12 cellular contexts compared by ENCODE assay signal in genomic region chr6:122753688-122754056, GRCh38. TPM values are rescaled to one million over a fixed set of nuclear protein-coding genes. Genes with fewer than 3 reads are reported as not detected.
DNase-seq lines count a peak whose midpoint lies in the region; ATAC-seq and TF ChIP-seq lines count a peak whose summit lies in the region.
"Had no signal": no experiment of that assay in that cellular context is flagged by ENCODE, and none has a peak within 500 bp of the region (broad histone marks: within the 10 kb centered on the region; RNA-seq: fewer than 3 reads in every experiment).

No MANE protein-coding gene starts in this region.

- peaks cover 9% of the 10 kb centered on the region for H3K9me3 Mint-ChIP-seq in stimulated activated effector memory CD8-positive, alpha-beta T cell treated with anti-CD3 and anti-CD28 coated beads, Interleukin-12 subunit alpha, Interleukin-12 subunit beta, amount 100 ng/mL, for 72 hours
- H3K9me3 Mint-ChIP-seq in activated T-cell treated with anti-CD3 and anti-CD28 coated beads, Interleukin-2, amount 50 U/mL, for 4 hours: no peaks in the 10 kb centered on the region

- H3K36me3 Mint-ChIP-seq in stimulated activated effector memory CD8-positive, alpha-beta T cell treated with anti-CD3 and anti-CD28 coated beads, Interleukin-12 subunit alpha, Interleukin-12 subunit beta, amount 100 ng/mL, for 72 hours: no peaks in the 10 kb centered on the region
- H3K36me3 Mint-ChIP-seq in activated T-cell treated with anti-CD3 and anti-CD28 coated beads, Interleukin-2, amount 50 U/mL, for 4 hours (ENCODE audit: insufficient read depth): no peaks in the 10 kb centered on the region

- H3K9ac ChIP-seq in adipocyte (ENCODE audit: low read length): peak overlapping the region; percentile 29

- H3K4me1 ChIP-seq in A673 (ENCODE audit: insufficient read depth, low read length, poor library complexity, severe bottlenecking) (peaks cover 18% of the 10 kb centered on the region), adipocyte (ENCODE audit: control insufficient read depth, insufficient read depth, low read length) (no peaks in the 10 kb centered on the region), lower lobe of right lung (peaks cover 7% of the 10 kb centered on the region)

- no peaks in the 10 kb centered on the region for H3K27me3 Mint-ChIP-seq in activated T-cell treated with anti-CD3 and anti-CD28 coated beads, Interleukin-2, amount 50 U/mL, for 4 hours (ENCODE audit: low read depth)

- no peaks in the 10 kb centered on the region for H3K36me3 ChIP-seq in A673 (ENCODE audit: insufficient read depth, low read length, poor library complexity, severe bottlenecking)
- H3K36me3 ChIP-seq in adipocyte (ENCODE audit: control insufficient read depth, insufficient read depth, low read length, severe bottlenecking): no peaks in the 10 kb centered on the region
- H3K36me3 ChIP-seq in lower lobe of right lung: no peaks in the 10 kb centered on the region

- POLR2A ChIA-PET in A673 (lab: Charles Lee; ENCODE audit: low non-redundant PET): no interaction called here

- CTCF ChIA-PET in A673 (lab: Charles Lee): no interaction called here

- DNase-seq in A673 (ENCODE audit: low spot score): no peak
- peak; percentile 68 for DNase-seq in LHCN-M2 (ENCODE audit: low read depth)
- DNase-seq in adipocyte (ENCODE audit: low read depth): peak; percentile 25
- no peak for DNase-seq in lower lobe of right lung
- DNase-seq in stimulated activated effector memory CD8-positive, alpha-beta T cell treated with anti-CD3 and anti-CD28 coated beads, Interleukin-12 subunit alpha, Interleukin-12 subunit beta, amount 100 ng/mL, for 72 hours (ENCODE audit: low spot score in 2 of 2): no peak
- no peak for DNase-seq in activated T-cell treated with anti-CD3 and anti-CD28 coated beads, Interleukin-2, amount 50 U/mL, for 4 hours
- no peak for DNase-seq in NOMO-1 (lab: John Stamatoyannopoulos, UW; ENCODE audit: unreplicated experiment in 2 of 2)
- DNase-seq: NCI-H1092, retina had no signal

- H3K27ac ChIP-seq in A673 (ENCODE audit: low read depth, low read length, poor library complexity, severe bottlenecking) (peak overlapping the region; percentile 29), lower lobe of right lung (peak overlapping the region; percentile 66)
- H3K27ac ChIP-seq: PC-9, VCaP had no signal

- H3K4me3 ChIP-seq in A673 (ENCODE audit: low read depth, low read length, poor library complexity, severe bottlenecking): no peak overlapping the region
- peak overlapping the region; percentile 69 for H3K4me3 ChIP-seq in adipocyte (ENCODE audit: low read length)
- peak overlapping the region; percentile 41 for H3K4me3 ChIP-seq in lower lobe of right lung
- H3K4me3 ChIP-seq: PC-9 had no signal

- no peaks in the 10 kb centered on the region for H3K27me3 ChIP-seq in A673 (replicated peaks; ENCODE audit: insufficient read depth, low read depth, low read length, poor library complexity)
- H3K27me3 ChIP-seq in adipocyte (replicated peaks; ENCODE audit: control insufficient read depth, insufficient read depth, low read length): no peaks in the 10 kb centered on the region
- H3K27me3 ChIP-seq in lower lobe of right lung (ENCODE audit: low read depth): no peaks in the 10 kb centered on the region

- no peak overlapping the region for H3K4me3 Mint-ChIP-seq in stimulated activated effector memory CD8-positive, alpha-beta T cell treated with anti-CD3 and anti-CD28 coated beads, Interleukin-12 subunit alpha, Interleukin-12 subunit beta, amount 100 ng/mL, for 72 hours
- no peak overlapping the region for H3K4me3 Mint-ChIP-seq in activated T-cell treated with anti-CD3 and anti-CD28 coated beads, Interleukin-2, amount 50 U/mL, for 4 hours

- no peak for TF ChIP-seq CTCF in A673 (conservative IDR thresholded peaks at IDR 0.05; ENCODE audit: low read depth, low read length)
- TF ChIP-seq CTCF in lower lobe of right lung (IDR thresholded peaks at IDR 0.05): no peak

- H3K27ac Mint-ChIP-seq in stimulated activated effector memory CD8-positive, alpha-beta T cell treated with anti-CD3 and anti-CD28 coated beads, Interleukin-12 subunit alpha, Interleukin-12 subunit beta, amount 100 ng/mL, for 72 hours: no peak overlapping the region

- H3K4me1 Mint-ChIP-seq in stimulated activated effector memory CD8-positive, alpha-beta T cell treated with anti-CD3 and anti-CD28 coated beads, Interleukin-12 subunit alpha, Interleukin-12 subunit beta, amount 100 ng/mL, for 72 hours: peaks cover 6% of the 10 kb centered on the region
- peaks cover 11% of the 10 kb centered on the region for H3K4me1 Mint-ChIP-seq in activated T-cell treated with anti-CD3 and anti-CD28 coated beads, Interleukin-2, amount 50 U/mL, for 4 hours (ENCODE audit: low read depth)

- ATAC-seq in lower lobe of right lung: peak; percentile 78 to 80
- no peak for ATAC-seq in stimulated activated effector memory CD8-positive, alpha-beta T cell treated with anti-CD3 and anti-CD28 coated beads, Interleukin-12 subunit alpha, Interleukin-12 subunit beta, amount 100 ng/mL, for 72 hours
- ATAC-seq in activated T-cell treated with anti-CD3 and anti-CD28 coated beads, Interleukin-2, amount 50 U/mL, for 4 hours: no peak
- ATAC-seq in GM18873 (IDR thresholded peaks at IDR 0.05; ENCODE audit: low FRiP score, unreplicated experiment): no peak

- H3K9me3 ChIP-seq in A673 (ENCODE audit: low read depth, low read length, poor library complexity, severe bottlenecking) (no peaks in the 10 kb centered on the region), adipocyte (ENCODE audit: control insufficient read depth, low read length) (no peaks in the 10 kb centered on the region), lower lobe of right lung (no peaks in the 10 kb centered on the region)

- no TSS peak for BruUV-seq in A673 (replicated peaks; lab: Mats Ljungman, UMichigan)

- intact Hi-C loops in A673 (cut with micrococcal nuclease; ENCODE audit: unreplicated experiment): no loop called here
- intact Hi-C loops in lower lobe of right lung (cut with DNase I): no loop called here

RNA-seq across cellular contexts. Expression of gene FABP7, which starts 25.8 kb away (rescaled TPM):
- total RNA-seq in A673 (2021) (1.2 and 1.4 TPM in 2 replicates), LHCN-M2 (2014; rRNA removed) (not detected in 2 replicates), lower lobe of right lung (not detected)
- polyA plus RNA-seq in LHCN-M2 (2012): not detected
- total RNA-seq in activated T-cell treated with anti-CD3 and anti-CD28 coated beads, Interleukin-2, amount 50 U/mL, for 4 hours: not detected
- total RNA-seq: PC-9 had no signal

RNA-seq across cellular contexts. Expression of gene SMPDL3A, which starts 35.4 kb away (rescaled TPM):
- total RNA-seq in A673 (2021) (10.3 and 12.4 TPM in 2 replicates), LHCN-M2 (2014; rRNA removed) (10.0 and 13.4 TPM in 2 replicates), lower lobe of right lung (17.9 TPM)
- 3.4 TPM for polyA plus RNA-seq in LHCN-M2 (2012)
- under 1 TPM in 1 of 3 donors, not detected in 2; 0.22 TPM for total RNA-seq in activated T-cell treated with anti-CD3 and anti-CD28 coated beads, Interleukin-2, amount 50 U/mL, for 4 hours

Comparison
In these comparisons a context has a peak if more than half of its experiments do, and no peak if none do; other contexts are left out.
1. DNase-seq: peak in LHCN-M2 (single experiment) and adipocyte (single experiment); none in A673 (single experiment), lower lobe of right lung (single experiment), stimulated activated effector memory CD8-positive, alpha-beta T cell treated with anti-CD3 and anti-CD28 coated beads, Interleukin-12 subunit alpha, Interleukin-12 subunit beta, amount 100 ng/mL, for 72 hours (0 of 2), activated T-cell treated with anti-CD3 and anti-CD28 coated beads, Interleukin-2, amount 50 U/mL, for 4 hours (single experiment) and NOMO-1 (0 of 2).
2. ATAC-seq: peak in lower lobe of right lung (2 of 2); none in stimulated activated effector memory CD8-positive, alpha-beta T cell treated with anti-CD3 and anti-CD28 coated beads, Interleukin-12 subunit alpha, Interleukin-12 subunit beta, amount 100 ng/mL, for 72 hours (single experiment), activated T-cell treated with anti-CD3 and anti-CD28 coated beads, Interleukin-2, amount 50 U/mL, for 4 hours (0 of 2) and GM18873 (single experiment).